Comparison of ENCODE assay signal across 1 cellular context in genomic region chr21:43916691-43917514, GRCh38.
TF ChIP-seq lines count a peak whose summit lies in the region.

No MANE protein-coding gene starts in this region.

TF ChIP-seq in K562, 482 proteins besides CTCF, POLR2A, EP300 and RAD21 (continued from another document and continues in another):
- TF ChIP-seq, protein P1, sequence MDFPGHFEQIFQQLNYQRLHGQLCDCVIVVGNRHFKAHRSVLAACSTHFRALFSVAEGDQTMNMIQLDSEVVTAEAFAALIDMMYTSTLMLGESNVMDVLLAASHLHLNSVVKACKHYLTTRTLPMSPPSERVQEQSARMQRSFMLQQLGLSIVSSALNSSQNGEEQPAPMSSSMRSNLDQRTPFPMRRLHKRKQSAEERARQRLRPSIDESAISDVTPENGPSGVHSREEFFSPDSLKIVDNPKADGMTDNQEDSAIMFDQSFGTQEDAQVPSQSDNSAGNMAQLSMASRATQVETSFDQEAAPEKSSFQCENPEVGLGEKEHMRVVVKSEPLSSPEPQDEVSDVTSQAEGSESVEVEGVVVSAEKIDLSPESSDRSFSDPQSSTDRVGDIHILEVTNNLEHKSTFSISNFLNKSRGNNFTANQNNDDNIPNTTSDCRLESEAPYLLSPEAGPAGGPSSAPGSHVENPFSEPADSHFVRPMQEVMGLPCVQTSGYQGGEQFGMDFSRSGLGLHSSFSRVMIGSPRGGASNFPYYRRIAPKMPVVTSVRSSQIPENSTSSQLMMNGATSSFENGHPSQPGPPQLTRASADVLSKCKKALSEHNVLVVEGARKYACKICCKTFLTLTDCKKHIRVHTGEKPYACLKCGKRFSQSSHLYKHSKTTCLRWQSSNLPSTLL (IDR thresholded peaks at IDR 0.05) = no peak
- TF ChIP-seq MBD1 (CRISPR knock-in tag; IDR thresholded peaks at IDR 0.05) (no peak), NR4A1 (CRISPR knock-in tag; IDR thresholded peaks at IDR 0.05) (no peak), NR4A1 (tag; IDR thresholded peaks at IDR 0.05) (no peak), MCM7 (IDR thresholded peaks at IDR 0.05) (no peak), DDX20 (tag; IDR thresholded peaks at IDR 0.05; ENCODE audit: low read depth) (no peak), ZNF589 (CRISPR knock-in tag; IDR thresholded peaks at IDR 0.05; ENCODE audit: low read depth) (no peak), ZKSCAN8 (CRISPR knock-in tag; IDR thresholded peaks at IDR 0.05) (no peak), SNRNP70 (optimal IDR thresholded peaks at IDR 0.05; ENCODE audit: low read depth, low read length) (no peak), ZNF197 (CRISPR knock-in tag; IDR thresholded peaks at IDR 0.05; ENCODE audit: low read depth) (no peak), SMARCB1 (IDR thresholded peaks at IDR 0.05; ENCODE audit: insufficient read length, low read depth) (no peak), SIX5 (IDR thresholded peaks at IDR 0.05; ENCODE audit: borderline replicate concordance in 1 of 2, insufficient read depth in 1 of 2, low read depth in 1 of 2, low read length in 2 of 2) (no peak), ZBTB17 (CRISPR knock-in tag; IDR thresholded peaks at IDR 0.05) (no peak), THAP12 (CRISPR knock-in tag; IDR thresholded peaks at IDR 0.05) (no peak), BCL6 (CRISPR knock-in tag; IDR thresholded peaks at IDR 0.05) (no peak), MIER1 (IDR thresholded peaks at IDR 0.05; ENCODE audit: low read depth) (no peak), ZHX1 (conservative IDR thresholded peaks at IDR 0.05; ENCODE audit: low read length) (no peak), UBTF (IDR thresholded peaks at IDR 0.05; ENCODE audit: borderline replicate concordance in 1 of 2, low read depth in 2 of 2, low read length in 2 of 2) (no peak), ZNF444 (CRISPR knock-in tag; IDR thresholded peaks at IDR 0.05) (no peak), ZBTB8A (IDR thresholded peaks at IDR 0.05; ENCODE audit: partially characterized antibody) (no peak), KAT2B (IDR thresholded peaks at IDR 0.05; ENCODE audit: low read depth, low read length) (no peak), ZNF408 (CRISPR knock-in tag; IDR thresholded peaks at IDR 0.05; ENCODE audit: low read depth) (no peak), NCOA4 (IDR thresholded peaks at IDR 0.05; ENCODE audit: partially characterized antibody) (no peak), ZNF780A (CRISPR knock-in tag; IDR thresholded peaks at IDR 0.05) (no peak), NR2C1 (IDR thresholded peaks at IDR 0.05) (no peak), NR2C1 (tag; IDR thresholded peaks at IDR 0.05) (no peak), ZNF766 (CRISPR knock-in tag; conservative IDR thresholded peaks at IDR 0.05) (no peak), L3MBTL2 (IDR thresholded peaks at IDR 0.05) (peak; percentile 80), RAD51 (IDR thresholded peaks at IDR 0.05; ENCODE audit: borderline replicate concordance, low read depth) (no peak)
- TF ChIP-seq, protein P2, sequence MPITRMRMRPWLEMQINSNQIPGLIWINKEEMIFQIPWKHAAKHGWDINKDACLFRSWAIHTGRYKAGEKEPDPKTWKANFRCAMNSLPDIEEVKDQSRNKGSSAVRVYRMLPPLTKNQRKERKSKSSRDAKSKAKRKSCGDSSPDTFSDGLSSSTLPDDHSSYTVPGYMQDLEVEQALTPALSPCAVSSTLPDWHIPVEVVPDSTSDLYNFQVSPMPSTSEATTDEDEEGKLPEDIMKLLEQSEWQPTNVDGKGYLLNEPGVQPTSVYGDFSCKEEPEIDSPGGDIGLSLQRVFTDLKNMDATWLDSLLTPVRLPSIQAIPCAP (CRISPR knock-in tag; IDR thresholded peaks at IDR 0.05; ENCODE audit: borderline replicate concordance) = no peak
- TF ChIP-seq, protein P3, sequence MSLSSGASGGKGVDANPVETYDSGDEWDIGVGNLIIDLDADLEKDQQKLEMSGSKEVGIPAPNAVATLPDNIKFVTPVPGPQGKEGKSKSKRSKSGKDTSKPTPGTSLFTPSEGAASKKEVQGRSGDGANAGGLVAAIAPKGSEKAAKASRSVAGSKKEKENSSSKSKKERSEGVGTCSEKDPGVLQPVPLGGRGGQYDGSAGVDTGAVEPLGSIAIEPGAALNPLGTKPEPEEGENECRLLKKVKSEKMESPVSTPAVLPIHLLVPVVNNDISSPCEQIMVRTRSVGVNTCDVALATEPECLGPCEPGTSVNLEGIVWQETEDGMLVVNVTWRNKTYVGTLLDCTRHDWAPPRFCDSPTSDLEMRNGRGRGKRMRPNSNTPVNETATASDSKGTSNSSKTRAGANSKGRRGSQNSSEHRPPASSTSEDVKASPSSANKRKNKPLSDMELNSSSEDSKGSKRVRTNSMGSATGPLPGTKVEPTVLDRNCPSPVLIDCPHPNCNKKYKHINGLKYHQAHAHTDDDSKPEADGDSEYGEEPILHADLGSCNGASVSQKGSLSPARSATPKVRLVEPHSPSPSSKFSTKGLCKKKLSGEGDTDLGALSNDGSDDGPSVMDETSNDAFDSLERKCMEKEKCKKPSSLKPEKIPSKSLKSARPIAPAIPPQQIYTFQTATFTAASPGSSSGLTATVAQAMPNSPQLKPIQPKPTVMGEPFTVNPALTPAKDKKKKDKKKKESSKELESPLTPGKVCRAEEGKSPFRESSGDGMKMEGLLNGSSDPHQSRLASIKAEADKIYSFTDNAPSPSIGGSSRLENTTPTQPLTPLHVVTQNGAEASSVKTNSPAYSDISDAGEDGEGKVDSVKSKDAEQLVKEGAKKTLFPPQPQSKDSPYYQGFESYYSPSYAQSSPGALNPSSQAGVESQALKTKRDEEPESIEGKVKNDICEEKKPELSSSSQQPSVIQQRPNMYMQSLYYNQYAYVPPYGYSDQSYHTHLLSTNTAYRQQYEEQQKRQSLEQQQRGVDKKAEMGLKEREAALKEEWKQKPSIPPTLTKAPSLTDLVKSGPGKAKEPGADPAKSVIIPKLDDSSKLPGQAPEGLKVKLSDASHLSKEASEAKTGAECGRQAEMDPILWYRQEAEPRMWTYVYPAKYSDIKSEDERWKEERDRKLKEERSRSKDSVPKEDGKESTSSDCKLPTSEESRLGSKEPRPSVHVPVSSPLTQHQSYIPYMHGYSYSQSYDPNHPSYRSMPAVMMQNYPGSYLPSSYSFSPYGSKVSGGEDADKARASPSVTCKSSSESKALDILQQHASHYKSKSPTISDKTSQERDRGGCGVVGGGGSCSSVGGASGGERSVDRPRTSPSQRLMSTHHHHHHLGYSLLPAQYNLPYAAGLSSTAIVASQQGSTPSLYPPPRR (CRISPR knock-in tag; IDR thresholded peaks at IDR 0.05; ENCODE audit: borderline replicate concordance) = no peak
- TF ChIP-seq, protein P4, sequence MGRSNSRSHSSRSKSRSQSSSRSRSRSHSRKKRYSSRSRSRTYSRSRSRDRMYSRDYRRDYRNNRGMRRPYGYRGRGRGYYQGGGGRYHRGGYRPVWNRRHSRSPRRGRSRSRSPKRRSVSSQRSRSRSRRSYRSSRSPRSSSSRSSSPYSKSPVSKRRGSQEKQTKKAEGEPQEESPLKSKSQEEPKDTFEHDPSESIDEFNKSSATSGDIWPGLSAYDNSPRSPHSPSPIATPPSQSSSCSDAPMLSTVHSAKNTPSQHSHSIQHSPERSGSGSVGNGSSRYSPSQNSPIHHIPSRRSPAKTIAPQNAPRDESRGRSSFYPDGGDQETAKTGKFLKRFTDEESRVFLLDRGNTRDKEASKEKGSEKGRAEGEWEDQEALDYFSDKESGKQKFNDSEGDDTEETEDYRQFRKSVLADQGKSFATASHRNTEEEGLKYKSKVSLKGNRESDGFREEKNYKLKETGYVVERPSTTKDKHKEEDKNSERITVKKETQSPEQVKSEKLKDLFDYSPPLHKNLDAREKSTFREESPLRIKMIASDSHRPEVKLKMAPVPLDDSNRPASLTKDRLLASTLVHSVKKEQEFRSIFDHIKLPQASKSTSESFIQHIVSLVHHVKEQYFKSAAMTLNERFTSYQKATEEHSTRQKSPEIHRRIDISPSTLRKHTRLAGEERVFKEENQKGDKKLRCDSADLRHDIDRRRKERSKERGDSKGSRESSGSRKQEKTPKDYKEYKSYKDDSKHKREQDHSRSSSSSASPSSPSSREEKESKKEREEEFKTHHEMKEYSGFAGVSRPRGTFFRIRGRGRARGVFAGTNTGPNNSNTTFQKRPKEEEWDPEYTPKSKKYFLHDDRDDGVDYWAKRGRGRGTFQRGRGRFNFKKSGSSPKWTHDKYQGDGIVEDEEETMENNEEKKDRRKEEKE (IDR thresholded peaks at IDR 0.05; ENCODE audit: borderline replicate concordance in 1 of 2, control insufficient read depth in 1 of 2, low read depth in 2 of 2, low read length in 1 of 2) = no peak
